ENCODE assay signal across 8 cellular contexts in genomic region chr5:1523793-1524480, GRCh38. TPM values are rescaled to one million over a fixed set of nuclear protein-coding genes. Genes with fewer than 3 reads are reported as not detected.
A peak's percentile ranks its signal among the peaks of the same experiment; 100 is the strongest.
DNase-seq lines count a peak whose midpoint lies in the region; ATAC-seq and TF ChIP-seq lines count a peak whose summit lies in the region.

TSS of gene LPCAT1 (minus strand) at chr5:1523960. CDS start at chr5:1523844, 116 bp downstream.

- H3K4me1 Mint-ChIP-seq in activated CD4-positive, alpha-beta T cell treated with anti-CD3 and anti-CD28 coated beads for 36 hours: peaks cover 19% of the 10 kb centered on the region

- peak; percentile 76 for ATAC-seq in GM18907 (IDR thresholded peaks at IDR 0.05; ENCODE audit: unreplicated experiment)
- peak; percentile 72 for ATAC-seq in HG03108 (IDR thresholded peaks at IDR 0.05; ENCODE audit: unreplicated experiment)
- ATAC-seq in activated CD4-positive, alpha-beta T cell treated with anti-CD3 and anti-CD28 coated beads for 36 hours: peak; percentile 89

- H3K36me3 Mint-ChIP-seq in activated CD4-positive, alpha-beta T cell treated with anti-CD3 and anti-CD28 coated beads for 36 hours (ENCODE audit: low read depth): peaks cover 10% of the 10 kb centered on the region

- no peaks in the 10 kb centered on the region for H3K27me3 Mint-ChIP-seq in activated CD4-positive, alpha-beta T cell treated with anti-CD3 and anti-CD28 coated beads for 36 hours

- CTCF ChIA-PET in activated CD4-positive, alpha-beta T cell treated with anti-CD3 and anti-CD28 coated beads for 36 hours (lab: Charles Lee): interaction anchor here (0.6 to 1.6 kb wide), 4 partner anchors 11 to 208 kb away, joined by 3 to 6 read pairs (median 3); no protein-coding TSS in a partner anchor

- H3K27ac ChIP-seq in layer of hippocampus (ENCODE audit: low read depth, low read length): peak within 1 kb of the TSS; percentile 62

- peak within 1 kb of the TSS; percentile 49 for H3K27ac Mint-ChIP-seq in activated CD4-positive, alpha-beta T cell treated with anti-CD3 and anti-CD28 coated beads for 36 hours

- peak within 1 kb of the TSS; percentile 65 for H3K4me3 ChIP-seq in choroid plexus epithelial cell (ENCODE audit: low read depth, low read length)

- POLR2A ChIA-PET in activated CD4-positive, alpha-beta T cell treated with anti-CD3 and anti-CD28 coated beads for 36 hours (lab: Charles Lee): interaction anchor here (0.8 kb wide), 1 partner anchor 12 kb away, joined by 4 read pairs; no protein-coding TSS in a partner anchor

- DNase-seq in AG08395 (ENCODE audit: low spot score) (peak; percentile 92), NCI-H2227 treated with DMSO at 0.1 percent for 48 hours (lab: John Stamatoyannopoulos, UW) (peak; percentile 78), choroid plexus epithelial cell (ENCODE audit: low read depth) (peak; percentile 70)
- DNase-seq in activated CD4-positive, alpha-beta T cell treated with anti-CD3 and anti-CD28 coated beads for 36 hours: peak; percentile 86
- peak; percentile 35 to 71 (median 62) for DNase-seq in stimulated activated CD4-positive, alpha-beta T cell treated with anti-CD3 and anti-CD28 coated beads, Interleukin-1b, Interleukin-23, amount 100 ng/mL, for 24 hours (ENCODE audit: low read depth in 4 of 4, low spot score in 1 of 4)

- H3K9me3 Mint-ChIP-seq in activated CD4-positive, alpha-beta T cell treated with anti-CD3 and anti-CD28 coated beads for 36 hours (ENCODE audit: low read depth): no peaks in the 10 kb centered on the region

- H3K27me3 ChIP-seq in layer of hippocampus (ENCODE audit: control insufficient read depth, insufficient read depth, low read length): no peaks in the 10 kb centered on the region

- peak within 1 kb of the TSS; percentile 82 for H3K4me3 Mint-ChIP-seq in activated CD4-positive, alpha-beta T cell treated with anti-CD3 and anti-CD28 coated beads for 36 hours

- intact Hi-C loops in activated CD4-positive, alpha-beta T cell treated with anti-CD3 and anti-CD28 coated beads for 36 hours (cut with DNase I, micrococcal nuclease): loop anchor here (1.0 to 5.0 kb wide), 12 partner anchors 12 to 1307 kb away; partner anchors contain the start of genes CCDC127 (in 1 of the 2), CLPTM1L (in 1 of the 2), MRPL36 (in 1 of the 2) and SDHA (in 1 of the 2)

- TF ChIP-seq CTCF in choroid plexus epithelial cell (conservative IDR thresholded peaks at IDR 0.05; ENCODE audit: low read depth, low read length): no peak

RNA-seq across cellular contexts. Expression of gene LPCAT1, which starts in this region (rescaled TPM):
- total RNA-seq in activated CD4-positive, alpha-beta T cell treated with anti-CD3 and anti-CD28 coated beads for 36 hours: 10 to 100 TPM; 42.5 to 54.5 TPM

Comparison
In these comparisons a context has a peak if more than half of its experiments do, and no peak if none do; other contexts are left out.
1. Peak in every context shown above with its lines: DNase-seq, ATAC-seq, H3K4me3 ChIP-seq and H3K27ac ChIP-seq.